Comparison of ENCODE assay signal across 12 cellular contexts in genomic region chr11:111441443-111441842, GRCh38.
DNase-seq lines count a peak whose midpoint lies in the region; ATAC-seq and TF ChIP-seq lines count a peak whose summit lies in the region.
"Had no signal": no experiment of that assay in that cellular context is flagged by ENCODE, and none has a peak within 500 bp of the region (broad histone marks: within the 10 kb centered on the region; RNA-seq: fewer than 3 reads in every experiment).

No MANE protein-coding gene starts in this region.

- no peaks in the 10 kb centered on the region for H3K36me3 ChIP-seq in RWPE2 (ENCODE audit: low read depth)
- H3K36me3 ChIP-seq: prostate gland had no signal

- H3K27ac ChIP-seq in RWPE2 (ENCODE audit: poor library complexity, severe bottlenecking) = no peak overlapping the region

- ATAC-seq in RWPE2 (ENCODE audit: low read depth) (0 out of 3 replicates have a peak, but pooled peaks have one; percentile 18), GM18861 (IDR thresholded peaks at IDR 0.05; ENCODE audit: unreplicated experiment) (no peak)
- no peak for ATAC-seq in stimulated activated naive CD8-positive, alpha-beta T cell treated with anti-CD3 and anti-CD28 coated beads, Interleukin-15, Interleukin-2, amounts not matched to agents 100 U/mL and 50 U/mL, for 24 hours
- ATAC-seq: HCT116 had no signal

- no peaks in the 10 kb centered on the region for H3K36me3 Mint-ChIP-seq in activated CD4-positive, alpha-beta memory T cell treated with anti-CD3 and anti-CD28 coated beads for 36 hours
- H3K36me3 Mint-ChIP-seq in activated CD4-positive, alpha-beta memory T cell treated with anti-CD3 and anti-CD28 coated beads, Interleukin-2, amount 10 ng/mL, durations not matched to agents 7 days and 5 days (ENCODE audit: low read depth) = no peaks in the 10 kb centered on the region
- H3K36me3 Mint-ChIP-seq: brain had no signal

- no peaks in the 10 kb centered on the region for H3K27me3 Mint-ChIP-seq in activated CD4-positive, alpha-beta memory T cell treated with anti-CD3 and anti-CD28 coated beads for 36 hours
- peaks cover 2% of the 10 kb centered on the region for H3K27me3 Mint-ChIP-seq in activated CD4-positive, alpha-beta memory T cell treated with anti-CD3 and anti-CD28 coated beads, Interleukin-2, amount 10 ng/mL, durations not matched to agents 7 days and 5 days

- DNase-seq in activated CD4-positive, alpha-beta memory T cell treated with anti-CD3 and anti-CD28 coated beads for 36 hours = peak; percentile 38
- no peak for DNase-seq in activated CD4-positive, alpha-beta memory T cell treated with anti-CD3 and anti-CD28 coated beads, Interleukin-2, amount 10 ng/mL, durations not matched to agents 7 days and 5 days
- no peak for DNase-seq in RWPE2 (ENCODE audit: low spot score)
- peak; percentile 84 for DNase-seq in fibroblast of mammary gland (ENCODE audit: low read depth)
- DNase-seq in stimulated activated naive CD8-positive, alpha-beta T cell treated with anti-CD3 and anti-CD28 coated beads, Interleukin-15, Interleukin-2, amounts not matched to agents 100 U/mL and 50 U/mL, for 24 hours = peak; percentile 14
- DNase-seq in NAMALWA (ENCODE audit: low spot score) = no peak
- no peak for DNase-seq in amniotic stem cell (lab: John Stamatoyannopoulos, UW)
- DNase-seq: NCI-H510A had no signal

- CTCF ChIA-PET in activated CD4-positive, alpha-beta memory T cell treated with anti-CD3 and anti-CD28 coated beads for 36 hours (lab: Charles Lee) = interaction anchor here (1.0 to 3.7 kb wide), 2 partner anchors 13 to 159 kb away, joined by 3 to 18 read pairs; no protein-coding TSS in a partner anchor
- CTCF ChIA-PET in activated CD4-positive, alpha-beta memory T cell treated with anti-CD3 and anti-CD28 coated beads, Interleukin-2, amount 10 ng/mL, durations not matched to agents 7 days and 5 days (lab: Charles Lee) = interaction anchor here (5.6 kb wide), 1 partner anchor 13 kb away, joined by 32 read pairs; no protein-coding TSS in a partner anchor

- no peaks in the 10 kb centered on the region for H3K9me3 Mint-ChIP-seq in activated CD4-positive, alpha-beta memory T cell treated with anti-CD3 and anti-CD28 coated beads for 36 hours
- H3K9me3 Mint-ChIP-seq in activated CD4-positive, alpha-beta memory T cell treated with anti-CD3 and anti-CD28 coated beads, Interleukin-2, amount 10 ng/mL, durations not matched to agents 7 days and 5 days = no peaks in the 10 kb centered on the region
- H3K9me3 Mint-ChIP-seq: brain had no signal

- H3K27ac Mint-ChIP-seq in activated CD4-positive, alpha-beta memory T cell treated with anti-CD3 and anti-CD28 coated beads for 36 hours = no peak overlapping the region
- no peak overlapping the region for H3K27ac Mint-ChIP-seq in activated CD4-positive, alpha-beta memory T cell treated with anti-CD3 and anti-CD28 coated beads, Interleukin-2, amount 10 ng/mL, durations not matched to agents 7 days and 5 days

- no peak overlapping the region for H3K4me3 Mint-ChIP-seq in activated CD4-positive, alpha-beta memory T cell treated with anti-CD3 and anti-CD28 coated beads for 36 hours
- H3K4me3 Mint-ChIP-seq in activated CD4-positive, alpha-beta memory T cell treated with anti-CD3 and anti-CD28 coated beads, Interleukin-2, amount 10 ng/mL, durations not matched to agents 7 days and 5 days = no peak overlapping the region
- H3K4me3 Mint-ChIP-seq: brain had no signal

- H3K9me3 ChIP-seq in RWPE2 (ENCODE audit: severe bottlenecking) = no peaks in the 10 kb centered on the region
- H3K9me3 ChIP-seq: prostate gland had no signal

- no peaks in the 10 kb centered on the region for H3K27me3 ChIP-seq in RWPE2 (ENCODE audit: insufficient read depth, poor library complexity, severe bottlenecking)

- no peak for TF ChIP-seq CTCF in RWPE2 (IDR thresholded peaks at IDR 0.05; ENCODE audit: poor library complexity, severe bottlenecking)
- no peak for TF ChIP-seq CTCF in fibroblast of mammary gland (conservative IDR thresholded peaks at IDR 0.05; ENCODE audit: control insufficient read depth, insufficient read depth, low read depth, low read length)

- no peaks in the 10 kb centered on the region for H3K4me1 ChIP-seq in RWPE2 (ENCODE audit: insufficient read depth, poor library complexity, severe bottlenecking)
- H3K4me1 ChIP-seq: prostate gland had no signal

- POLR2A ChIA-PET in activated CD4-positive, alpha-beta memory T cell treated with anti-CD3 and anti-CD28 coated beads for 36 hours (lab: Charles Lee) = no interaction called here
- POLR2A ChIA-PET in activated CD4-positive, alpha-beta memory T cell treated with anti-CD3 and anti-CD28 coated beads, Interleukin-2, amount 10 ng/mL, durations not matched to agents 7 days and 5 days (lab: Charles Lee) = no interaction called here

- peaks cover 17% of the 10 kb centered on the region for H3K4me1 Mint-ChIP-seq in activated CD4-positive, alpha-beta memory T cell treated with anti-CD3 and anti-CD28 coated beads for 36 hours (ENCODE audit: low read depth)
- peaks cover 30% of the 10 kb centered on the region for H3K4me1 Mint-ChIP-seq in activated CD4-positive, alpha-beta memory T cell treated with anti-CD3 and anti-CD28 coated beads, Interleukin-2, amount 10 ng/mL, durations not matched to agents 7 days and 5 days

- H3K4me3 ChIP-seq in RWPE2 (ENCODE audit: severe bottlenecking) (no peak overlapping the region), fibroblast of mammary gland (ENCODE audit: control insufficient read depth, low read depth, low read length) (no peak overlapping the region)
- H3K4me3 ChIP-seq: prostate gland had no signal

- intact Hi-C loops in activated CD4-positive, alpha-beta memory T cell treated with anti-CD3 and anti-CD28 coated beads for 36 hours (cut with micrococcal nuclease) = no loop called here

Comparison
In these comparisons a context has a peak if more than half of its experiments do, and no peak if none do; other contexts are left out.
1. DNase-seq: peak in activated CD4-positive, alpha-beta memory T cell treated with anti-CD3 and anti-CD28 coated beads for 36 hours (single experiment), fibroblast of mammary gland (single experiment) and stimulated activated naive CD8-positive, alpha-beta T cell treated with anti-CD3 and anti-CD28 coated beads, Interleukin-15, Interleukin-2, amounts not matched to agents 100 U/mL and 50 U/mL, for 24 hours (single experiment); none in activated CD4-positive, alpha-beta memory T cell treated with anti-CD3 and anti-CD28 coated beads, Interleukin-2, amount 10 ng/mL, durations not matched to agents 7 days and 5 days (single experiment), RWPE2 (single experiment), NAMALWA (single experiment) and amniotic stem cell (single experiment).